Comparison of ENCODE assay signal across 1 cellular context in genomic region chr15:43934480-43934879, GRCh38.
TF ChIP-seq lines count a peak whose summit lies in the region.

No MANE protein-coding gene starts in this region.

TF ChIP-seq in IMR-90, 13 proteins besides CTCF, POLR2A, EP300 and RAD21 (continued from another document):
- no peak for TF ChIP-seq MAZ (IDR thresholded peaks at IDR 0.05; ENCODE audit: borderline replicate concordance, low read depth, low read length)
- TF ChIP-seq MAFK (IDR thresholded peaks at IDR 0.05; ENCODE audit: low read depth, low read length): no peak
- no peak for TF ChIP-seq FOS (IDR thresholded peaks at IDR 0.05; ENCODE audit: low read depth, low read length)
